In the genomic region with DNA sequence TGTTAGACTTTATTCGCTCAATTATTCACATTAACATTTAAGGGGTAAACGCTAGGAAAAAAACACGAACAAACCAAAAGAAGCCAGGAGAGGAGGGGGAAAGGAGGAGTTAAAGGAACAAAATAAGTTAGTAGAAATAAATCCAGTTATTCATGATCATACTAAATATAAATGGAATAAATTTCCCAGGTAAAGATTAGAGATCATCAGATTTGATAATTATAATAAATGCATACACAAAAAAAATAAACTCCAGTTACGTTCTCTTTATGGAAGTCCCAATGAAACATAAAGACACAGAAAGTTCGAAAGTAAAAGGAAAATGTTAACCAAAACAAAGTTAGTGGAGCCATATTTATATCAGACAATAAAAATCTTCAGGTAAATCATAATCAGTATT, we compare ENCODE assay signal across 6 cellular contexts.
"Had no signal": no experiment of that assay in that cellular context is flagged by ENCODE, and none has a peak within 500 bp of the region (broad histone marks: within the 10 kb centered on the region; RNA-seq: fewer than 3 reads in every experiment).

No MANE protein-coding gene starts in this region.

- FAIRE-seq: HepG2, HTR-8/SVneo had no signal

- DNase-seq: IMR-90, KBM-7, KG1 had no signal

- ATAC-seq: HepG2 had no signal

- H3K27ac ChIP-seq: HL-60 had no signal
